Comparison of ENCODE assay signal across 1 cellular context in the genomic region with DNA sequence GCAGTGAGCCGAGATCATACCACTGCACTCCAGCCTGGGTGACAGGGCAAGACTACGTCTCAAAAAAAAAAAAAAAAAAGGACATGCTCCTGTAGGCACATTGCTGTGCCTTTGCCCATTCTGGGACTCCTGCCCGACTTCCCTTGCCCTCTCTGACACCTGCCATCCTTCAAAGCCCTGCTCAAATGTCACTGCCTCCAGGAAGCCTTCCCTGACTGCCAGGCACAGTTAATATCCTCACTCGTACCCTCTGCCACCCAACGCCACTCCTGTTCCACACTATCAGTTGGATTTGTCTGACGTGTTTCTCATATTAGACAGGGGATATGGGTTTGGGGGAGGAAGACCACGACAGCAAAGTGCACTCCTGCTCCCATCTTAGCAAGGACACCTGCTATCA.
A peak's percentile ranks its signal among the peaks of the same experiment; 100 is the strongest.
TF ChIP-seq lines count a peak whose summit lies in the region.

No MANE protein-coding gene starts in this region.

TF ChIP-seq in A549, 52 proteins besides CTCF, POLR2A, EP300 and RAD21:
- TF ChIP-seq ZFP36 (IDR thresholded peaks at IDR 0.05; ENCODE audit: borderline replicate concordance, partially characterized antibody): peak; percentile 81
- no peak for TF ChIP-seq TP53 (CRISPR knock-in tag; IDR thresholded peaks at IDR 0.05)
- TF ChIP-seq, protein P1, sequence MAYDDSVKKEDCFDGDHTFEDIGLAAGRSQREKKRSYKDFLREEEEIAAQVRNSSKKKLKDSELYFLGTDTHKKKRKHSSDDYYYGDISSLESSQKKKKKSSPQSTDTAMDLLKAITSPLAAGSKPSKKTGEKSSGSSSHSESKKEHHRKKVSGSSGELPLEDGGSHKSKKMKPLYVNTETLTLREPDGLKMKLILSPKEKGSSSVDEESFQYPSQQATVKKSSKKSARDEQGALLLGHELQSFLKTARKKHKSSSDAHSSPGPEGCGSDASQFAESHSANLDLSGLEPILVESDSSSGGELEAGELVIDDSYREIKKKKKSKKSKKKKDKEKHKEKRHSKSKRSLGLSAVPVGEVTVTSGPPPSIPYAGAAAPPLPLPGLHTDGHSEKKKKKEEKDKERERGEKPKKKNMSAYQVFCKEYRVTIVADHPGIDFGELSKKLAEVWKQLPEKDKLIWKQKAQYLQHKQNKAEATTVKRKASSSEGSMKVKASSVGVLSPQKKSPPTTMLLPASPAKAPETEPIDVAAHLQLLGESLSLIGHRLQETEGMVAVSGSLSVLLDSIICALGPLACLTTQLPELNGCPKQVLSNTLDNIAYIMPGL (CRISPR knock-in tag; IDR thresholded peaks at IDR 0.05; ENCODE audit: borderline replicate concordance): no peak
- no peak for TF ChIP-seq MYC (IDR thresholded peaks at IDR 0.05; ENCODE audit: borderline replicate concordance, low read length)
- no peak for TF ChIP-seq NR3C1 (IDR thresholded peaks at IDR 0.05)
